8 cellular contexts compared by ENCODE assay signal in genomic region chr15:80058851-80059785, GRCh38. TPM values are rescaled to one million over a fixed set of nuclear protein-coding genes. Genes with fewer than 3 reads are reported as not detected.
DNase-seq lines count a peak whose midpoint lies in the region; ATAC-seq, FAIRE-seq and TF ChIP-seq lines count a peak whose summit lies in the region.

ZFAND6 (plus strand) TSS chr15:80059676; CDS start chr15:80120345, 60,669 bp downstream.

- TF ChIP-seq EP300 in HepG2 (IDR thresholded peaks at IDR 0.05; ENCODE audit: low read depth in 2 of 2, low read length in 2 of 2) (no peak), HepG2 (CRISPR knock-in tag; IDR thresholded peaks at IDR 0.05; ENCODE audit: borderline replicate concordance) (no peak)

- H3K27me3 ChIP-seq in HepG2 (ENCODE audit: control insufficient read depth in 1 of 2, insufficient read depth in 2 of 2, low read length in 2 of 2) = no peaks in the 10 kb centered on the region

- ATAC-seq in GM19372 (IDR thresholded peaks at IDR 0.05; ENCODE audit: low read depth, unreplicated experiment) = peak; percentile 72
- peak; percentile 50 for ATAC-seq in HG03558 (IDR thresholded peaks at IDR 0.05; ENCODE audit: extremely low read depth, unreplicated experiment)
- ATAC-seq in HepG2 = peak; percentile 93

- DNase-seq in CD14-positive monocyte (ENCODE audit: low spot score) (peak; percentile 93), NCI-H748 treated with DMSO at 0.1 percent for 48 hours (lab: John Stamatoyannopoulos, UW) (peak; percentile 79), HepG2 (ENCODE audit: low spot score) (peak; percentile 89)
- peak; percentile 88 to 89 for DNase-seq in activated CD4-positive, alpha-beta T cell treated with anti-CD3 and anti-CD28 coated beads, Interleukin-2, amount 50 U/mL, for 24 hours (ENCODE audit: low read depth in 1 of 2, low spot score in 1 of 2)
- DNase-seq in stimulated activated CD4-positive, alpha-beta T cell treated with anti-CD3 and anti-CD28 coated beads, Interleukin-4, amount 100 ng/mL, for 1 hour = peak; percentile 96

- peaks cover 37% of the 10 kb centered on the region for H3K4me1 ChIP-seq in HepG2 (ENCODE audit: insufficient read depth, low read length)

- TF ChIP-seq RAD21 in HepG2 (CRISPR knock-in tag; IDR thresholded peaks at IDR 0.05) = no peak

- peak; percentile 83 to 97 for TF ChIP-seq POLR2A in HepG2 (IDR thresholded peaks at IDR 0.05; ENCODE audit: insufficient read depth in 1 of 2, low read depth in 2 of 2, low read length in 2 of 2)

- H4K20me1 ChIP-seq in HepG2 (ENCODE audit: insufficient read depth, low read length) = peaks cover 14% of the 10 kb centered on the region

- H3K4me3 ChIP-seq in HepG2 (replicated peaks in 1 of 3; ENCODE audit: insufficient read depth in 1 of 3, low read depth in 2 of 3, low read length in 3 of 3) = peak within 1 kb of the TSS; percentile 69 to 97 (median 77)

- H3K79me2 ChIP-seq in HepG2 (ENCODE audit: insufficient read depth, low read length) = peaks cover 41% of the 10 kb centered on the region

- no peaks in the 10 kb centered on the region for H3K9me3 ChIP-seq in HepG2 (ENCODE audit: low read length)

- H2AFZ ChIP-seq in HepG2 (ENCODE audit: low read length) = peak within 1 kb of the TSS; percentile 46

- POLR2A ChIA-PET in HepG2 (lab: Yijun Ruan, JAX) = interaction anchor here (0.8 to 2.0 kb wide), 16 partner anchors 13 to 748 kb away, joined by 3 to 17 read pairs (median 5); partner anchors contain the start of genes FAH and TMED3

- intact Hi-C loops in CD14-positive monocyte (cut with micrococcal nuclease) = loop anchor here (5.0 kb wide), 2 partner anchors 93 to 103 kb away; partner anchors contain the start of gene FAH (in 1 of the 2)
- intact Hi-C loops in dendritic cell treated with granulocyte-macrophage colony-stimulating factor and Interleukin-4, amounts not matched to agents 40 ng/mL and 50 ng/mL, for 4 days (cut with micrococcal nuclease) = loop anchor here (2.0 kb wide), 1 partner anchor 94 kb away; the partner anchor contains the start of gene FAH
- intact Hi-C loops in HepG2 (cut with micrococcal nuclease; ENCODE audit: unreplicated experiment) = loop anchor here (1.0 to 10.0 kb wide), 3 partner anchors 64 to 136 kb away; no protein-coding TSS in a partner anchor

- TSS peak; percentile 94 for BruUV-seq in HepG2 (replicated peaks; lab: Mats Ljungman, UMichigan)

- TF ChIP-seq CTCF in CD14-positive monocyte (IDR thresholded peaks at IDR 0.05) (no peak), HepG2 (CRISPR knock-in tag; IDR thresholded peaks at IDR 0.05) (no peak; the same call in none of the 2 replicates)

- peaks cover 0 to 4% (median 0%) of the 10 kb centered on the region in 7 donors for H3K9me3 Mint-ChIP-seq in CD14-positive monocyte
- no peaks in the 10 kb centered on the region for H3K9me3 Mint-ChIP-seq in dendritic cell treated with granulocyte-macrophage colony-stimulating factor and Interleukin-4, amounts not matched to agents 40 ng/mL and 50 ng/mL, for 4 days

- in situ Hi-C loops in HepG2 (cut with HindIII; ENCODE audit: extremely low pct_ligation_motif_present, low pct_unique_long_range_greater_than_20kb) = no loop called here

- no peaks in the 10 kb centered on the region for H3K36me3 ChIP-seq in HepG2 (replicated peaks in 1 of 2; ENCODE audit: control insufficient read depth in 1 of 2, insufficient read depth in 2 of 2, low read length in 2 of 2)

- peaks cover 0 to 4% of the 10 kb centered on the region in 2 donors for H3K36me3 Mint-ChIP-seq in CD14-positive monocyte
- H3K36me3 Mint-ChIP-seq in dendritic cell treated with granulocyte-macrophage colony-stimulating factor and Interleukin-4, amounts not matched to agents 40 ng/mL and 50 ng/mL, for 4 days (ENCODE audit: low read depth) = peaks cover 6% of the 10 kb centered on the region

- under 1% methylated on average over 18 of the region's 74 CpGs for WGBS in HepG2 (ENCODE audit: low lambda C conversion rate)

- H3K4me1 Mint-ChIP-seq in CD14-positive monocyte = peaks cover 34% of the 10 kb centered on the region
- H3K4me1 Mint-ChIP-seq in dendritic cell treated with granulocyte-macrophage colony-stimulating factor and Interleukin-4, amounts not matched to agents 40 ng/mL and 50 ng/mL, for 4 days (ENCODE audit: low read depth) = peaks cover 22% of the 10 kb centered on the region

- H3K4me3 Mint-ChIP-seq in CD14-positive monocyte = peak within 1 kb of the TSS; percentile 93 to 94
- H3K4me3 Mint-ChIP-seq in dendritic cell treated with granulocyte-macrophage colony-stimulating factor and Interleukin-4, amounts not matched to agents 40 ng/mL and 50 ng/mL, for 4 days = peak within 1 kb of the TSS; percentile 86

- peak within 1 kb of the TSS; percentile 94 for H3K27ac ChIP-seq in HepG2 (ENCODE audit: extremely low read length, insufficient read depth, low read length)

- peak within 1 kb of the TSS; percentile 94 for H3K4me2 ChIP-seq in HepG2 (ENCODE audit: low read depth, low read length)

- CTCF ChIA-PET in HepG2 (lab: Yijun Ruan, JAX; ENCODE audit: low intra/inter-chr PET ratio, low total read pairs) = no interaction called here

- peaks cover 0 to 2% (median 1%) of the 10 kb centered on the region in 3 donors for H3K27me3 Mint-ChIP-seq in CD14-positive monocyte (ENCODE audit: low read depth in 3 of 3)
- peaks cover 7% of the 10 kb centered on the region for H3K27me3 Mint-ChIP-seq in dendritic cell treated with granulocyte-macrophage colony-stimulating factor and Interleukin-4, amounts not matched to agents 40 ng/mL and 50 ng/mL, for 4 days

- peak; percentile 72 for FAIRE-seq in HepG2 (lab: Jason Lieb, UNC)

- peak within 1 kb of the TSS; percentile 86 to 96 (median 91) for H3K27ac Mint-ChIP-seq in CD14-positive monocyte
- peak within 1 kb of the TSS; percentile 91 for H3K27ac Mint-ChIP-seq in dendritic cell treated with granulocyte-macrophage colony-stimulating factor and Interleukin-4, amounts not matched to agents 40 ng/mL and 50 ng/mL, for 4 days

- H3K9ac ChIP-seq in HepG2 (ENCODE audit: insufficient read depth, low read depth, low read length) = peak within 1 kb of the TSS; percentile 91

TF ChIP-seq in HepG2, 621 proteins besides CTCF, POLR2A, EP300 and RAD21 (continues in another document):
- TF ChIP-seq MBD4 (IDR thresholded peaks at IDR 0.05; ENCODE audit: borderline replicate concordance, low read length) (no peak), TCF7 (IDR thresholded peaks at IDR 0.05; ENCODE audit: low read depth) (no peak), ZNF619 (CRISPR knock-in tag; IDR thresholded peaks at IDR 0.05) (no peak), ZNF329 (CRISPR knock-in tag; IDR thresholded peaks at IDR 0.05; ENCODE audit: low read depth) (no peak), ZNF83 (CRISPR knock-in tag; IDR thresholded peaks at IDR 0.05; ENCODE audit: borderline replicate concordance) (no peak; the same call in 1 of the 2 replicates)

RNA-seq across cellular contexts. Expression of gene ZFAND6, which starts in this region (rescaled TPM):
- polyA plus RNA-seq in CD14-positive monocyte (100 to 1,000 TPM in 1 of 2 donors, 10 to 100 TPM in 1; 99.6 to 106 TPM), HepG2 (2011; rRNA removed) (107 and 115 TPM in 2 replicates)
- total RNA-seq in HepG2 (2016; rRNA removed; fragmentation: Illumina TruSeq; extraction: Trizol) = 84.2 and 116 TPM in 2 replicates
- 163 and 169 TPM in 2 replicates for total RNA-seq in HepG2 (2016; cell fraction: cytosol; rRNA removed; fragmentation: Illumina TruSeq; extraction: Trizol; ENCODE audit: low read depth)
- 84.8 and 120 TPM in 2 replicates for total RNA-seq in HepG2 (2016; cell fraction: insoluble cytoplasmic fraction; rRNA removed; fragmentation: Illumina TruSeq; extraction: Trizol)
- total RNA-seq in HepG2 (2016; cell fraction: membrane; rRNA removed; fragmentation: Illumina TruSeq; extraction: Trizol) = 61.5 and 72.0 TPM in 2 replicates
- total RNA-seq in HepG2 (2016; cell fraction: nucleus; rRNA removed; fragmentation: Illumina TruSeq; extraction: Trizol) = 53.8 and 55.3 TPM in 2 replicates
- polyA plus RNA-seq in HepG2 (2011; cell fraction: cytosol; rRNA removed) = 73.1 and 90.8 TPM in 2 replicates
- polyA plus RNA-seq in HepG2 (2011; cell fraction: nucleus; rRNA removed) = 23.5 and 26.7 TPM in 2 replicates
- 56.0 and 64.2 TPM in 2 replicates for polyA plus RNA-seq in HepG2 (2012)
- 14.8 and 17.1 TPM in 2 replicates for polyA plus RNA-seq in HepG2 (2016; cell fraction: cytosol; fragmentation: Illumina TruSeq; extraction: Trizol; ENCODE audit: low read depth)
- polyA plus RNA-seq in HepG2 (2016; cell fraction: insoluble cytoplasmic fraction; fragmentation: Illumina TruSeq; extraction: Trizol; ENCODE audit: low read depth) = 108 and 110 TPM in 2 replicates
- 27.8 and 29.0 TPM in 2 replicates for polyA plus RNA-seq in HepG2 (2016; cell fraction: membrane; fragmentation: Illumina TruSeq; extraction: Trizol; ENCODE audit: low read depth)
- 53.6 and 59.5 TPM in 2 replicates for polyA plus RNA-seq in HepG2 (2016; cell fraction: nucleus; fragmentation: Illumina TruSeq; extraction: Trizol; ENCODE audit: insufficient read depth, low read depth)
- polyA minus RNA-seq in HepG2 (2011; rRNA and poly(A)+ RNA removed; ENCODE audit: low replicate concordance) = 52.9 and 70.2 TPM in 2 replicates
- polyA minus RNA-seq in HepG2 (2011; cell fraction: cytosol; rRNA and poly(A)+ RNA removed) = 77.0 and 77.7 TPM in 2 replicates
- polyA minus RNA-seq in HepG2 (2011; cell fraction: nucleus; rRNA and poly(A)+ RNA removed) = 80.9 and 83.3 TPM in 2 replicates

Comparison
In these comparisons a context has a peak if more than half of its experiments do, and no peak if none do; other contexts are left out.
1. Peak in every context shown above with its lines: DNase-seq, ATAC-seq, H3K4me3 ChIP-seq and H3K27ac ChIP-seq.